In genomic region chr10:73873163-73873842, GRCh38 we compare ENCODE assay signal across 8 cellular contexts. TPM values are rescaled to one million over a fixed set of nuclear protein-coding genes. Genes with fewer than 3 reads are reported as not detected.
DNase-seq lines count a peak whose midpoint lies in the region; ATAC-seq and TF ChIP-seq lines count a peak whose summit lies in the region.

No MANE protein-coding gene starts in this region.

- H3K27ac Mint-ChIP-seq in GM23338 (no peak overlapping the region), T-helper 17 cell (peak overlapping the region; percentile 82)

- intact Hi-C loops in sigmoid colon (cut with DNase I), result no loop called here

- ATAC-seq in GM23338 (no peak), T-helper 17 cell (no peak), HG02981 (IDR thresholded peaks at IDR 0.05; ENCODE audit: unreplicated experiment) (no peak), GM19324 (IDR thresholded peaks at IDR 0.05; ENCODE audit: low FRiP score, unreplicated experiment) (no peak), GM18909 (IDR thresholded peaks at IDR 0.05; ENCODE audit: poor library complexity, unreplicated experiment) (no peak)

- no peak overlapping the region for H2AFZ ChIP-seq in GM23338

- peak overlapping the region; percentile 77 for H3K4me2 ChIP-seq in GM23338

- H3K79me2 ChIP-seq in GM23338 (replicated peaks; ENCODE audit: insufficient read depth), result peaks cover 45% of the 10 kb centered on the region

- no peaks in the 10 kb centered on the region for H3K36me3 ChIP-seq in GM23338 (ENCODE audit: insufficient read depth)
- peaks cover 0 to 29% (median 4%) of the 10 kb centered on the region in 4 donors for H3K36me3 ChIP-seq in sigmoid colon

- H3F3A ChIP-seq in GM23338 (replicated peaks; ENCODE audit: low read depth), result peaks cover 17% of the 10 kb centered on the region; the same call in 1 of the 2 replicates

- H3K4me3 ChIP-seq in GM23338, result peak overlapping the region; percentile 65
- peak overlapping the region; percentile 54 to 62 for H3K4me3 ChIP-seq in foreskin fibroblast (ENCODE audit: low read depth in 1 of 2, low read length in 2 of 2)
- H3K4me3 ChIP-seq in sigmoid colon, result peak overlapping the region; percentile 89 to 99 (median 94)

- H3K9me3 ChIP-seq in T-helper 17 cell (ENCODE audit: control insufficient read depth, low read length, poor library complexity, severe bottlenecking), result no peaks in the 10 kb centered on the region
- no peaks in the 10 kb centered on the region for H3K9me3 ChIP-seq in sigmoid colon

- TF ChIP-seq CTCF in GM23338 (conservative IDR thresholded peaks at IDR 0.05; ENCODE audit: low read depth in 2 of 2) (no peak), foreskin fibroblast (IDR thresholded peaks at IDR 0.05; ENCODE audit: low read depth, low read length) (no peak), sigmoid colon (IDR thresholded peaks at IDR 0.05) (no peak)

- DNase-seq in GM23338 (ENCODE audit: low spot score) (peak; percentile 57), T-helper 17 cell (no peak), foreskin fibroblast (no peak), sigmoid colon (no peak), occipital lobe (lab: John Stamatoyannopoulos, UW) (no peak)

- H3K9me2 ChIP-seq in GM23338 (ENCODE audit: insufficient read depth), result no peaks in the 10 kb centered on the region

- H3K27ac ChIP-seq in GM23338 (ENCODE audit: low read depth) (no peak overlapping the region), sigmoid colon (peak overlapping the region; percentile 84 to 94 (median 92))

- TF ChIP-seq EP300 in sigmoid colon (IDR thresholded peaks at IDR 0.05), result no peak

- peaks cover 7% of the 10 kb centered on the region; the same call in 1 of the 2 replicates for H3K27me3 ChIP-seq in GM23338 (ENCODE audit: insufficient read depth)
- H3K27me3 ChIP-seq in sigmoid colon, result no peaks in the 10 kb centered on the region

- H3K9me3 Mint-ChIP-seq in GM23338, result no peaks in the 10 kb centered on the region

- H3K4me3 Mint-ChIP-seq in GM23338 (peak overlapping the region; percentile 81), T-helper 17 cell (peak overlapping the region; percentile 90)

- WGBS in sigmoid colon, 2 donors, result 31 to 34% methylated on average over 32 of the region's 32 CpGs

- H3K27me3 Mint-ChIP-seq in GM23338 (ENCODE audit: insufficient read depth, low read depth, poor library complexity) (peaks cover 16% of the 10 kb centered on the region), T-helper 17 cell (no peaks in the 10 kb centered on the region)

- H3K4me1 ChIP-seq in GM23338 (ENCODE audit: insufficient read depth) (peaks cover 4% of the 10 kb centered on the region), sigmoid colon (peaks cover 0 to 70% (median 58%) of the 10 kb centered on the region in 4 donors)

- no peak for TF ChIP-seq POLR2A in sigmoid colon (IDR thresholded peaks at IDR 0.05)

- H3K4me1 Mint-ChIP-seq in GM23338 (peaks cover 37% of the 10 kb centered on the region), T-helper 17 cell (peaks cover 61% of the 10 kb centered on the region)

- H3K36me3 Mint-ChIP-seq in GM23338 (ENCODE audit: low read depth) (peaks cover 36% of the 10 kb centered on the region), T-helper 17 cell (ENCODE audit: low read depth) (peaks cover 3% of the 10 kb centered on the region)

- peaks cover 31% of the 10 kb centered on the region; the same call in 1 of the 2 replicates for H4K20me1 ChIP-seq in GM23338 (replicated peaks; ENCODE audit: insufficient read depth)

TF ChIP-seq in GM23338, 12 proteins besides CTCF, POLR2A, EP300 and RAD21:
- no peak for TF ChIP-seq ZNF462 (CRISPR knock-in tag; IDR thresholded peaks at IDR 0.05)
- TF ChIP-seq POLR2AphosphoS5 (IDR thresholded peaks at IDR 0.05; ENCODE audit: low read depth), result no peak
- TF ChIP-seq ETS1 (IDR thresholded peaks at IDR 0.05), result no peak
- TF ChIP-seq EZH2phosphoT487 (IDR thresholded peaks at IDR 0.05; ENCODE audit: unreplicated experiment), result no peak
- no peak for TF ChIP-seq ZNF114 (CRISPR knock-in tag; IDR thresholded peaks at IDR 0.05)

RNA-seq across cellular contexts. Expression of gene CAMK2G, which starts 1.1 kb away (rescaled TPM):
- 32.8 and 34.1 TPM in 2 replicates for total RNA-seq in GM23338 (2014; rRNA removed; shearing (Covaris generic))
- polyA plus RNA-seq in GM23338 (2016; fragmentation: Nextera tagmentation; extraction: Ambion mirVana) (30.1 and 30.6 TPM in 2 replicates), sigmoid colon (10 to 100 TPM; 14.4 to 34.8 (median 17.6) TPM)
- total RNA-seq in T-helper 17 cell (10 to 100 TPM; 52.6 to 59.6 TPM), sigmoid colon (100 to 1,000 TPM; 153 to 221 (median 209) TPM), occipital lobe (64.1 TPM)

RNA-seq across cellular contexts. Expression of gene PLAU, which starts 37.6 kb away (rescaled TPM):
- 13.3 and 14.5 TPM in 2 replicates for total RNA-seq in GM23338 (2014; rRNA removed; shearing (Covaris generic))
- polyA plus RNA-seq in GM23338 (2016; fragmentation: Nextera tagmentation; extraction: Ambion mirVana) (17.5 and 18.0 TPM in 2 replicates), sigmoid colon (10 to 100 TPM in 1 of 3 donors, 1 to 10 TPM in 2; 3.6 to 15.7 (median 9.9) TPM)
- total RNA-seq in T-helper 17 cell (under 1 TPM in 1 of 2 donors, not detected in 1; 0.42 TPM), sigmoid colon (1 to 10 TPM; 2.5 to 9.4 (median 3.7) TPM), occipital lobe (0.94 TPM)
